26 cellular contexts compared by ENCODE assay signal in the genomic region with DNA sequence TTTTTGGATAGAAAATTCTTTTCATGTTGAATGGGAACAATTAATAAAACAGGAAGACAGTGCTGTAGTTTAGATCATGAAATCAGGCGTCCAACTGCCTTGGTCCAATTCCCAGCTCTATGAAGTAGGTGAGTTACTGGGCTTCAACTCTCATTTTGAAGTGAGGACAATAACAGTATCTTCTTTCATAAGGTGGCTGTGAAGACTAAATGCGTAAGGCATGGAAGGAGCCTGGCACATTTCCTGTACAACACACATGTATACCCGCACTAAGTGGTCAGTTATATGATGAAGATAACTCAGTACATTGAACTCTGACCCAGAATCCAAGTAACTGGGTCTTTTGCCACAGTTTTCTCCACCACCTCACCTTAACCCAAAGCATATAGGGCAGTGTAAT.
DNase-seq lines count a peak whose midpoint lies in the region; ATAC-seq, FAIRE-seq and TF ChIP-seq lines count a peak whose summit lies in the region.
"Had no signal": no experiment of that assay in that cellular context is flagged by ENCODE, and none has a peak within 500 bp of the region (broad histone marks: within the 10 kb centered on the region; RNA-seq: fewer than 3 reads in every experiment).

No MANE protein-coding gene starts in this region.

- no peak for TF ChIP-seq EP300 in K562 (IDR thresholded peaks at IDR 0.05; ENCODE audit: low read length)

- no peak overlapping the region for H3K9ac ChIP-seq in K562 (ENCODE audit: insufficient read depth in 1 of 2, low read depth in 2 of 2, low read length in 2 of 2)
- H3K9ac ChIP-seq: BLaER1 had no signal

- CTCF ChIA-PET in K562 (lab: Yijun Ruan, JAX; ENCODE audit: low intra/inter-chr PET ratio): no interaction called here

- FAIRE-seq in K562 (lab: Jason Lieb, UNC): peak; percentile 54
- FAIRE-seq: A204.1, GM12878, GM12892, GM18507 had no signal

- H3K4me2 ChIP-seq in K562 (ENCODE audit: insufficient read depth, low read length): no peak overlapping the region
- H3K4me2 ChIP-seq: BLaER1 had no signal

- H3K9me1 ChIP-seq in K562 (ENCODE audit: control insufficient read depth, insufficient read depth, low read length): no peaks in the 10 kb centered on the region

- 91% methylated on average over 3 of the region's 3 CpGs for WGBS in K562 (ENCODE audit: insufficient coverage, low coverage, missing lambda C conversion rate)
- 59 to 65% (median 63%) methylated on average over 3 of the region's 3 CpGs for WGBS in psoas muscle, 3 donors

- no peaks in the 10 kb centered on the region for H3K79me2 ChIP-seq in K562 (ENCODE audit: control insufficient read depth, insufficient read depth, low read length)

- no peaks in the 10 kb centered on the region for H4K20me1 ChIP-seq in K562 (replicated peaks; ENCODE audit: control insufficient read depth, insufficient read depth, low read length)

- intact Hi-C loops in left ventricle myocardium superior (cut with micrococcal nuclease): no loop called here
- intact Hi-C loops in left ventricle myocardium inferior (cut with micrococcal nuclease): no loop called here
- intact Hi-C loops in K562 (cut with micrococcal nuclease): no loop called here
- intact Hi-C loops in psoas muscle (cut with DNase I): no loop called here

- no TSS peak for BruUV-seq in K562 (replicated peaks; lab: Mats Ljungman, UMichigan)

- peak; percentile 52 for ATAC-seq in left ventricle myocardium superior
- ATAC-seq in K562: no peak
- ATAC-seq in psoas muscle: peak; percentile 30 to 77 (median 54)
- ATAC-seq in GM21526 (IDR thresholded peaks at IDR 0.05; ENCODE audit: low FRiP score, unreplicated experiment): no peak
- ATAC-seq: GM12878 had no signal

- TF ChIP-seq CTCF in left ventricle myocardium inferior (IDR thresholded peaks at IDR 0.05; ENCODE audit: borderline replicate concordance): no peak
- TF ChIP-seq CTCF in K562 (IDR thresholded peaks at IDR 0.05 in 2 of 3, conservative IDR thresholded peaks at IDR 0.05 in 1 of 3; ENCODE audit: insufficient read depth in 2 of 3, low read depth in 1 of 3, low read length in 3 of 3): no peak
- no peak for TF ChIP-seq CTCF in psoas muscle (IDR thresholded peaks at IDR 0.05)

- TF ChIP-seq RAD21 in K562 (CRISPR knock-in tag; conservative IDR thresholded peaks at IDR 0.05 in 1 of 2, IDR thresholded peaks at IDR 0.05 in 1 of 2): no peak

- no peaks in the 10 kb centered on the region for H3K9me3 ChIP-seq in left ventricle myocardium inferior (replicated peaks)
- no peaks in the 10 kb centered on the region for H3K9me3 ChIP-seq in K562 (replicated peaks; ENCODE audit: control insufficient read depth, insufficient read depth, low read depth, low read length)
- no peaks in the 10 kb centered on the region for H3K9me3 ChIP-seq in psoas muscle
- H3K9me3 ChIP-seq: BE2C, BLaER1 had no signal

- H3K4me1 ChIP-seq in left ventricle myocardium inferior (peaks cover 20% of the 10 kb centered on the region), K562 (replicated peaks in 1 of 2; ENCODE audit: control insufficient read depth in 2 of 2, insufficient read depth in 2 of 2, low read length in 2 of 2) (no peaks in the 10 kb centered on the region), psoas muscle (peaks cover 25% of the 10 kb centered on the region)
- H3K4me1 ChIP-seq: BLaER1 had no signal

- no peak overlapping the region for H2AFZ ChIP-seq in K562 (ENCODE audit: low read depth, low read length)

- H3K36me3 ChIP-seq in left ventricle myocardium inferior (no peaks in the 10 kb centered on the region), K562 (ENCODE audit: control insufficient read depth, insufficient read depth, low read length) (no peaks in the 10 kb centered on the region), psoas muscle (ENCODE audit: insufficient read depth in 1 of 2, low read depth in 1 of 2) (no peaks in the 10 kb centered on the region)
- H3K36me3 ChIP-seq: BE2C had no signal

- H3K4me3 ChIP-seq in left ventricle myocardium inferior (no peak overlapping the region), K562 (no peak overlapping the region), psoas muscle (no peak overlapping the region)
- H3K4me3 ChIP-seq: BLaER1, GM12878 had no signal

- H3K27ac ChIP-seq in left ventricle myocardium inferior (replicated peaks): no peak overlapping the region
- H3K27ac ChIP-seq in K562 (ENCODE audit: extremely low read depth, low read depth, low read length): no peak overlapping the region
- H3K27ac ChIP-seq in psoas muscle: no peak overlapping the region
- H3K27ac ChIP-seq: BLaER1 had no signal

- TF ChIP-seq POLR2A in K562 (conservative IDR thresholded peaks at IDR 0.05): no peak

- in situ Hi-C loops in K562 (cut with MboI): no loop called here

- POLR2A ChIA-PET in K562 (lab: Yijun Ruan, JAX): no interaction called here

- DNase-seq in left ventricle myocardium superior (no peak), left ventricle myocardium inferior (no peak), K562 (ENCODE audit: extremely low read depth in 1 of 4, low spot score in 3 of 4) (no peak), psoas muscle (no peak), T-helper 2 cell (no peak)
- DNase-seq: 8988T; ACHN; BE2C; C1 segment of cervical spinal cord; CD4-positive, alpha-beta memory T cell; CD4-positive, CD25-positive, alpha-beta regulatory T cell; CD8-positive, alpha-beta memory T cell; COR-L47; DMS 273 treated with DMSO at 0.1 percent for 48 hours; DMS153; DMS53; DMS79; DND-41; EL; GDM1 had no signal

- H3K27me3 ChIP-seq in left ventricle myocardium inferior (ENCODE audit: low read depth) (no peaks in the 10 kb centered on the region), K562 (ENCODE audit: control insufficient read depth in 2 of 2, insufficient read depth in 2 of 2, low read length in 2 of 2) (no peaks in the 10 kb centered on the region), psoas muscle (ENCODE audit: insufficient read depth in 3 of 3, low read length in 2 of 3) (no peaks in the 10 kb centered on the region)
- H3K27me3 ChIP-seq: BE2C, BLaER1 had no signal

TF ChIP-seq in K562, 482 proteins besides CTCF, POLR2A, EP300 and RAD21:
- no peak for TF ChIP-seq TCF7 (IDR thresholded peaks at IDR 0.05; ENCODE audit: borderline replicate concordance)
- no peak for TF ChIP-seq TRIM24 (IDR thresholded peaks at IDR 0.05)
- TF ChIP-seq U2AF1 (optimal IDR thresholded peaks at IDR 0.05; ENCODE audit: low read depth, low read length): no peak
- no peak for TF ChIP-seq GABPB1 (CRISPR knock-in tag; IDR thresholded peaks at IDR 0.05)
- no peak for TF ChIP-seq ETV5 (CRISPR knock-in tag; IDR thresholded peaks at IDR 0.05; ENCODE audit: low read depth)
- no peak for TF ChIP-seq CHCHD3 (CRISPR knock-in tag; IDR thresholded peaks at IDR 0.05)
- TF ChIP-seq NFE2 (IDR thresholded peaks at IDR 0.05; ENCODE audit: low read depth): no peak
- TF ChIP-seq ZKSCAN8 (CRISPR knock-in tag; IDR thresholded peaks at IDR 0.05): no peak
- no peak for TF ChIP-seq RBM14 (IDR thresholded peaks at IDR 0.05; ENCODE audit: borderline replicate concordance, insufficient read depth, low read depth, low read length)
- TF ChIP-seq BRD4 (IDR thresholded peaks at IDR 0.05): no peak
- no peak for TF ChIP-seq POLR2AphosphoS5 (IDR thresholded peaks at IDR 0.05; ENCODE audit: control insufficient read depth, insufficient read depth, low read depth, low read length)
- no peak for TF ChIP-seq HSF4 (CRISPR knock-in tag; IDR thresholded peaks at IDR 0.05; ENCODE audit: borderline replicate concordance)

Comparison
In these comparisons a context has a peak if more than half of its experiments do, and no peak if none do; other contexts are left out.
1. ATAC-seq: peak in left ventricle myocardium superior (single experiment) and psoas muscle (4 of 4); none in K562 (single experiment) and GM21526 (single experiment).